Comparison of ENCODE assay signal across 14 cellular contexts in genomic region chr2:175579646-175580045, GRCh38.
"Had no signal": no experiment of that assay in that cellular context is flagged by ENCODE, and none has a peak within 500 bp of the region (broad histone marks: within the 10 kb centered on the region; RNA-seq: fewer than 3 reads in every experiment).

No MANE protein-coding gene starts in this region.

- DNase-seq: activated CD4-positive, alpha-beta T cell treated with anti-CD3 and anti-CD28 coated beads, Interleukin-2, amount 50 U/mL, for 1 hour; activated CD8-positive, alpha-beta memory T cell treated with anti-CD3 and anti-CD28 coated beads for 24 hours; activated naive CD4-positive, alpha-beta T cell; anterior cingulate cortex; brain microvascular endothelial cell; effector CD8-positive, alpha-beta T cell; esophagus squamous epithelium; islet precursor cell; ovary; stimulated activated CD4-positive, alpha-beta T cell treated with anti-CD3 and anti-CD28 coated beads, Interleukin-12 subunit alpha, Interleukin-12 subunit beta, amount 100 ng/mL, for 4 hours; stimulated activated CD4-positive, alpha-beta T cell treated with anti-CD3 and anti-CD28 coated beads, Interleukin-2, amount 100 ng/mL, for 24 hours; thyroid gland had no signal

- ATAC-seq: activated CD4-positive, CD25-positive, alpha-beta regulatory T cell treated with anti-CD3 and anti-CD28 coated beads, Interleukin-2, amount 50 U/mL, for 24 hours had no signal

- H3K36me3 Mint-ChIP-seq: neural progenitor cell had no signal

- H3K9me3 Mint-ChIP-seq: neural progenitor cell had no signal

- H3K4me3 Mint-ChIP-seq: neural progenitor cell had no signal

- H3K27ac Mint-ChIP-seq: neural progenitor cell had no signal
